ENCODE assay signal across 1 cellular context in genomic region chr11:44955019-44955738, GRCh38.
TF ChIP-seq lines count a peak whose summit lies in the region.

No MANE protein-coding gene starts in this region.

TF ChIP-seq in K562, 482 proteins besides CTCF, POLR2A, EP300 and RAD21 (continued from another document):
- TF ChIP-seq GTF3C2 (IDR thresholded peaks at IDR 0.05; ENCODE audit: borderline replicate concordance, extremely low read depth, insufficient read length) (no peak), ZBTB11 (CRISPR knock-in tag; IDR thresholded peaks at IDR 0.05) (no peak), PRDM10 (IDR thresholded peaks at IDR 0.05; ENCODE audit: partially characterized antibody) (peak; percentile 54), CHCHD3 (CRISPR knock-in tag; IDR thresholded peaks at IDR 0.05) (no peak), DMBX1 (CRISPR knock-in tag; IDR thresholded peaks at IDR 0.05; ENCODE audit: borderline replicate concordance) (no peak), ATF3 (IDR thresholded peaks at IDR 0.05) (peak; percentile 76), ATF3 (CRISPR knock-in tag; conservative IDR thresholded peaks at IDR 0.05) (no peak), ZFP36 (IDR thresholded peaks at IDR 0.05; ENCODE audit: low read depth, low read length, partially characterized antibody) (peak; percentile 53), CTCFL (IDR thresholded peaks at IDR 0.05; ENCODE audit: borderline replicate concordance, insufficient read depth, low read depth, low read length, poor library complexity, severe bottlenecking) (no peak), NR2F6 (CRISPR knock-in tag; IDR thresholded peaks at IDR 0.05) (no peak), SMARCA4 (IDR thresholded peaks at IDR 0.05) (peak; percentile 41; the same call in 1 of the 2 replicates), SMARCE1 (IDR thresholded peaks at IDR 0.05) (peak; percentile 38; the same call in 1 of the 2 replicates), CSDE1 (IDR thresholded peaks at IDR 0.05) (no peak), RBM15 (IDR thresholded peaks at IDR 0.05; ENCODE audit: insufficient read depth, low read length) (no peak), TEAD1 (CRISPR knock-in tag; IDR thresholded peaks at IDR 0.05) (no peak), CBFA2T2 (conservative IDR thresholded peaks at IDR 0.05) (0 out of 2 replicates have a peak, but pooled peaks have one; percentile 10), RB1 (IDR thresholded peaks at IDR 0.05; ENCODE audit: low read depth) (no peak), TFAP4 (CRISPR knock-in tag; IDR thresholded peaks at IDR 0.05; ENCODE audit: borderline replicate concordance) (peak; percentile 91), ZNF23 (CRISPR knock-in tag; IDR thresholded peaks at IDR 0.05) (no peak)
